ENCODE assay signal across 9 cellular contexts in genomic region chr5:135829681-135830383, GRCh38.
DNase-seq lines count a peak whose midpoint lies in the region; ATAC-seq and TF ChIP-seq lines count a peak whose summit lies in the region.
"Had no signal": no experiment of that assay in that cellular context is flagged by ENCODE, and none has a peak within 500 bp of the region (broad histone marks: within the 10 kb centered on the region; RNA-seq: fewer than 3 reads in every experiment).

No MANE protein-coding gene starts in this region.

- H3K27ac Mint-ChIP-seq in stimulated activated memory B cell treated with anti-CD40 and anti-IgM and Interleukin-4, amounts not matched to agents 10 μg/mL and 1 μg/mL and 100 μg/mL, for 72 hours = no peak overlapping the region
- H3K27ac Mint-ChIP-seq: stimulated activated effector memory CD8-positive, alpha-beta T cell treated with anti-CD3 and anti-CD28 coated beads, Interleukin-12 subunit alpha, Interleukin-12 subunit beta, amount 100 ng/mL, for 72 hours had no signal

- H3K4me3 Mint-ChIP-seq in stimulated activated memory B cell treated with anti-CD40 and anti-IgM and Interleukin-4, amounts not matched to agents 10 μg/mL and 1 μg/mL and 100 μg/mL, for 72 hours = no peak overlapping the region
- H3K4me3 Mint-ChIP-seq: stimulated activated effector memory CD8-positive, alpha-beta T cell treated with anti-CD3 and anti-CD28 coated beads, Interleukin-12 subunit alpha, Interleukin-12 subunit beta, amount 100 ng/mL, for 72 hours had no signal

- CTCF ChIA-PET in RWPE1 (lab: Yijun Ruan, JAX) = interaction anchor here (0.5 to 2.9 kb wide), 33 partner anchors 8 to 1923 kb away, joined by 3 to 27 read pairs (median 4); partner anchors contain the start of gene NEUROG1

- DNase-seq in activated CD4-positive, alpha-beta T cell treated with anti-CD3 and anti-CD28 coated beads for 48 hours = peak; percentile 72
- DNase-seq in activated CD4-positive, alpha-beta T cell treated with anti-CD3 and anti-CD28 coated beads for 1 hour = no peak
- DNase-seq in RWPE1 (ENCODE audit: low spot score) (peak; percentile 82), caudate nucleus (lab: John Stamatoyannopoulos, UW) (peak in 48 of 61 donors; percentile 18 to 78 (median 48)), left kidney (ENCODE audit: low read depth, low spot score) (peak; percentile 85), substantia nigra (lab: John Stamatoyannopoulos, UW) (peak in 38 of 49 donors; percentile 20 to 83 (median 56))

- peaks cover 49% of the 10 kb centered on the region for H3K27me3 Mint-ChIP-seq in stimulated activated memory B cell treated with anti-CD40 and anti-IgM and Interleukin-4, amounts not matched to agents 10 μg/mL and 1 μg/mL and 100 μg/mL, for 72 hours

- no peak for ATAC-seq in stimulated activated memory B cell treated with anti-CD40 and anti-IgM and Interleukin-4, amounts not matched to agents 10 μg/mL and 1 μg/mL and 100 μg/mL, for 72 hours
- ATAC-seq: stimulated activated effector memory CD8-positive, alpha-beta T cell treated with anti-CD3 and anti-CD28 coated beads, Interleukin-12 subunit alpha, Interleukin-12 subunit beta, amount 100 ng/mL, for 72 hours had no signal

- peaks cover 7% of the 10 kb centered on the region for H3K4me1 Mint-ChIP-seq in stimulated activated memory B cell treated with anti-CD40 and anti-IgM and Interleukin-4, amounts not matched to agents 10 μg/mL and 1 μg/mL and 100 μg/mL, for 72 hours
- H3K4me1 Mint-ChIP-seq: stimulated activated effector memory CD8-positive, alpha-beta T cell treated with anti-CD3 and anti-CD28 coated beads, Interleukin-12 subunit alpha, Interleukin-12 subunit beta, amount 100 ng/mL, for 72 hours had no signal

- no peak overlapping the region for H3K27ac ChIP-seq in RWPE1
- no peak overlapping the region for H3K27ac ChIP-seq in caudate nucleus (ENCODE audit: low read depth, low read length)
- H3K27ac ChIP-seq in substantia nigra (ENCODE audit: low read depth, low read length, poor library complexity, severe bottlenecking) = no peak overlapping the region

- POLR2A ChIA-PET in RWPE1 (lab: Yijun Ruan, JAX; ENCODE audit: low non-redundant PET) = no interaction called here

- no peaks in the 10 kb centered on the region for H3K9me3 Mint-ChIP-seq in stimulated activated memory B cell treated with anti-CD40 and anti-IgM and Interleukin-4, amounts not matched to agents 10 μg/mL and 1 μg/mL and 100 μg/mL, for 72 hours
- H3K9me3 Mint-ChIP-seq: stimulated activated effector memory CD8-positive, alpha-beta T cell treated with anti-CD3 and anti-CD28 coated beads, Interleukin-12 subunit alpha, Interleukin-12 subunit beta, amount 100 ng/mL, for 72 hours had no signal

- no peaks in the 10 kb centered on the region for H3K36me3 Mint-ChIP-seq in stimulated activated memory B cell treated with anti-CD40 and anti-IgM and Interleukin-4, amounts not matched to agents 10 μg/mL and 1 μg/mL and 100 μg/mL, for 72 hours
- H3K36me3 Mint-ChIP-seq: stimulated activated effector memory CD8-positive, alpha-beta T cell treated with anti-CD3 and anti-CD28 coated beads, Interleukin-12 subunit alpha, Interleukin-12 subunit beta, amount 100 ng/mL, for 72 hours had no signal

- TF ChIP-seq CTCF in LNCAP (IDR thresholded peaks at IDR 0.05) (peak; percentile 91), RWPE1 (conservative IDR thresholded peaks at IDR 0.05; ENCODE audit: low read depth) (peak; percentile 84)
